ENCODE assay signal across 1 cellular context in genomic region chr3:12405432-12406272, GRCh38.
TF ChIP-seq lines count a peak whose summit lies in the region.

No MANE protein-coding gene starts in this region.

TF ChIP-seq in HepG2, 621 proteins besides CTCF, POLR2A, EP300 and RAD21 (continued from another document and continues in another):
- peak; percentile 91 for TF ChIP-seq MIXL1 (CRISPR knock-in tag; IDR thresholded peaks at IDR 0.05)
- TF ChIP-seq FOXO1 (CRISPR knock-in tag; IDR thresholded peaks at IDR 0.05) = peak; percentile 97
- TF ChIP-seq ZNF878 (CRISPR knock-in tag; IDR thresholded peaks at IDR 0.05) = peak; percentile 97
- peak; percentile 90 for TF ChIP-seq CREM (IDR thresholded peaks at IDR 0.05)
- no peak for TF ChIP-seq CREM (CRISPR knock-in tag; IDR thresholded peaks at IDR 0.05)
- TF ChIP-seq ZNF761 (CRISPR knock-in tag; conservative IDR thresholded peaks at IDR 0.05) = peak; percentile 52; the same call in 1 of the 2 replicates
- TF ChIP-seq ZNF737 (CRISPR knock-in tag; IDR thresholded peaks at IDR 0.05; ENCODE audit: borderline replicate concordance) = no peak
- TF ChIP-seq RBM39 (IDR thresholded peaks at IDR 0.05; ENCODE audit: low read depth, low read length, poor library complexity, severe bottlenecking) = no peak
- no peak for TF ChIP-seq NPAS2 (CRISPR knock-in tag; IDR thresholded peaks at IDR 0.05; ENCODE audit: borderline replicate concordance)
- TF ChIP-seq ZSCAN5A (CRISPR knock-in tag; IDR thresholded peaks at IDR 0.05; ENCODE audit: borderline replicate concordance) = peak; percentile 61; the same call in 1 of the 2 replicates
- peak; percentile 66 for TF ChIP-seq ASH2L (IDR thresholded peaks at IDR 0.05; ENCODE audit: insufficient read length, low read depth, low read length)
- TF ChIP-seq ZNF33A (CRISPR knock-in tag; IDR thresholded peaks at IDR 0.05; ENCODE audit: borderline replicate concordance) = peak; percentile 83; the same call in 1 of the 2 replicates
- peak; percentile 63; the same call in 1 of the 2 replicates for TF ChIP-seq TSC22D2 (CRISPR knock-in tag; IDR thresholded peaks at IDR 0.05; ENCODE audit: borderline replicate concordance)
- peak; percentile 98 for TF ChIP-seq GATAD2A (CRISPR knock-in tag; IDR thresholded peaks at IDR 0.05)
- TF ChIP-seq ELF4 (CRISPR knock-in tag; IDR thresholded peaks at IDR 0.05; ENCODE audit: borderline replicate concordance) = peak; percentile 72; the same call in 1 of the 2 replicates
- peak; percentile 64; the same call in 1 of the 2 replicates for TF ChIP-seq E2F1 (CRISPR knock-in tag; IDR thresholded peaks at IDR 0.05)
- no peak for TF ChIP-seq PRPF4 (IDR thresholded peaks at IDR 0.05; ENCODE audit: low read depth, low read length, poor library complexity, severe bottlenecking)
- no peak for TF ChIP-seq ZNF143 (CRISPR knock-in tag; IDR thresholded peaks at IDR 0.05)
- TF ChIP-seq ZNF749 (CRISPR knock-in tag; IDR thresholded peaks at IDR 0.05; ENCODE audit: borderline replicate concordance) = peak; percentile 58; the same call in 1 of the 2 replicates
- peak; percentile 87 for TF ChIP-seq HOXA3 (CRISPR knock-in tag; IDR thresholded peaks at IDR 0.05)
- peak; percentile 99 for TF ChIP-seq FOSL1 (CRISPR knock-in tag; IDR thresholded peaks at IDR 0.05; ENCODE audit: borderline replicate concordance)
- peak; percentile 40 for TF ChIP-seq PHF5A (CRISPR knock-in tag; IDR thresholded peaks at IDR 0.05; ENCODE audit: low read depth, unreplicated experiment)
- peak; percentile 27; the same call in 1 of the 2 replicates for TF ChIP-seq ATF1 (CRISPR knock-in tag; IDR thresholded peaks at IDR 0.05)
- TF ChIP-seq ZBTB1 (CRISPR knock-in tag; IDR thresholded peaks at IDR 0.05; ENCODE audit: borderline replicate concordance) = no peak
- peak; percentile 97 for TF ChIP-seq SKIL (CRISPR knock-in tag; IDR thresholded peaks at IDR 0.05; ENCODE audit: borderline replicate concordance)
- TF ChIP-seq ZUFSP (CRISPR knock-in tag; IDR thresholded peaks at IDR 0.05; ENCODE audit: borderline replicate concordance) = no peak
- TF ChIP-seq ZNF503 (CRISPR knock-in tag; IDR thresholded peaks at IDR 0.05) = peak; percentile 88; the same call in 1 of the 2 replicates
- no peak for TF ChIP-seq RELA (CRISPR knock-in tag; IDR thresholded peaks at IDR 0.05)
- peak; percentile 41; the same call in 1 of the 2 replicates for TF ChIP-seq HBP1 (CRISPR knock-in tag; IDR thresholded peaks at IDR 0.05; ENCODE audit: low read depth)
- no peak for TF ChIP-seq ZNF253 (CRISPR knock-in tag; IDR thresholded peaks at IDR 0.05; ENCODE audit: borderline replicate concordance)
- peak; percentile 29; the same call in 1 of the 2 replicates for TF ChIP-seq ZNF629 (CRISPR knock-in tag; conservative IDR thresholded peaks at IDR 0.05)
- TF ChIP-seq ZNF501 (CRISPR knock-in tag; IDR thresholded peaks at IDR 0.05) = peak; percentile 90
- TF ChIP-seq RXRB (CRISPR knock-in tag; IDR thresholded peaks at IDR 0.05; ENCODE audit: borderline replicate concordance) = peak; percentile 94
- no peak for TF ChIP-seq ZNF138 (CRISPR knock-in tag; IDR thresholded peaks at IDR 0.05; ENCODE audit: low read depth)
- TF ChIP-seq HNRNPL (IDR thresholded peaks at IDR 0.05; ENCODE audit: low read depth, low read length) = no peak
- TF ChIP-seq ZNF264 (CRISPR knock-in tag; IDR thresholded peaks at IDR 0.05) = peak; percentile 87
- TF ChIP-seq ZNF205 (CRISPR knock-in tag; IDR thresholded peaks at IDR 0.05) = no peak
- 0 out of 2 replicates have a peak, but pooled peaks have one; percentile 32 for TF ChIP-seq ZNF713 (CRISPR knock-in tag; IDR thresholded peaks at IDR 0.05)
- TF ChIP-seq ZNF383 (CRISPR knock-in tag; IDR thresholded peaks at IDR 0.05; ENCODE audit: borderline replicate concordance) = no peak
- TF ChIP-seq KAT2B (IDR thresholded peaks at IDR 0.05; ENCODE audit: borderline replicate concordance, low read depth, low read length) = peak; percentile 43; the same call in 1 of the 2 replicates
- no peak for TF ChIP-seq YY1 (IDR thresholded peaks at IDR 0.05; ENCODE audit: insufficient read depth, insufficient replicate concordance, low read depth, low read length)
- TF ChIP-seq BRCA1 (CRISPR knock-in tag; IDR thresholded peaks at IDR 0.05) = peak; percentile 65; the same call in 1 of the 2 replicates
- TF ChIP-seq ZNF768 (CRISPR knock-in tag; IDR thresholded peaks at IDR 0.05) = no peak
- peak; percentile 96 for TF ChIP-seq HNF4A (CRISPR knock-in tag; IDR thresholded peaks at IDR 0.05)
- TF ChIP-seq ZFP36 (IDR thresholded peaks at IDR 0.05; ENCODE audit: borderline replicate concordance, low read depth, low read length, partially characterized antibody) = no peak
- TF ChIP-seq ZNF577 (CRISPR knock-in tag; IDR thresholded peaks at IDR 0.05; ENCODE audit: borderline replicate concordance, low read depth) = no peak
- TF ChIP-seq TBL1XR1 (IDR thresholded peaks at IDR 0.05; ENCODE audit: borderline replicate concordance, low read length, partially characterized antibody) = no peak
- peak; percentile 93 for TF ChIP-seq ZNF772 (CRISPR knock-in tag; IDR thresholded peaks at IDR 0.05)
- TF ChIP-seq TFE3 (CRISPR knock-in tag; IDR thresholded peaks at IDR 0.05) = peak; percentile 89
- TF ChIP-seq ZNF136 (CRISPR knock-in tag; IDR thresholded peaks at IDR 0.05; ENCODE audit: low read depth) = peak; percentile 55; the same call in 1 of the 2 replicates
- TF ChIP-seq ZNF687 (CRISPR knock-in tag; IDR thresholded peaks at IDR 0.05) = peak; percentile 63; the same call in 1 of the 2 replicates
- TF ChIP-seq ZNF329 (CRISPR knock-in tag; IDR thresholded peaks at IDR 0.05; ENCODE audit: low read depth) = no peak
- peak; percentile 81 for TF ChIP-seq SPEN (CRISPR knock-in tag; IDR thresholded peaks at IDR 0.05; ENCODE audit: low read depth)
- no peak for TF ChIP-seq GABPA (IDR thresholded peaks at IDR 0.05; ENCODE audit: low read depth, low read length)
- TF ChIP-seq GABPA (CRISPR knock-in tag; IDR thresholded peaks at IDR 0.05; ENCODE audit: low read depth) = peak; percentile 57; the same call in 1 of the 2 replicates
